Comparison of ENCODE assay signal across 19 cellular contexts in the genomic region with DNA sequence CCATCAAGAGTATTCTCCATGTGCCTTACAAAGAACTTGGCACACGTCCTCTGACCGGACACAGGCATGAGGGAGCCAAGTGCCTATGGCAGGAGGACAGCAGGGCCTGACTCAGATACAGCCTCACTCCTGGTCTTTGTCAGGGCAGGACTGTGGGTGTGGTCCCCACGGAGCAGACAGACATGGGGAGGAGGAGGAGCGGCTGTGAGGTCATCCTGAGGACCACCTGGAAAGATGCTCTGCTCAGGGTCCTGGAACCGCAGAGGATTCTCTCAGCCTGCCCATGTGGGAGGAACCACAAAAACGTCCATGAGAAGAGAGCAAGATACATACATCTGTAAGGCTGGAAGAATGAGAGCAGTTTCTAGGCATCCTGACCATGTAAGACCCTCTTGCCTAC.
A peak's percentile ranks its signal among the peaks of the same experiment; 100 is the strongest.
DNase-seq lines count a peak whose midpoint lies in the region; ATAC-seq, FAIRE-seq and TF ChIP-seq lines count a peak whose summit lies in the region.
"Had no signal": no experiment of that assay in that cellular context is flagged by ENCODE, and none has a peak within 500 bp of the region (broad histone marks: within the 10 kb centered on the region; RNA-seq: fewer than 3 reads in every experiment).

No MANE protein-coding gene starts in this region.

- H3K4me1 ChIP-seq in H9 (ENCODE audit: insufficient read depth, low read length) (no peaks in the 10 kb centered on the region), endodermal cell (ENCODE audit: control insufficient read depth, insufficient read depth, low read length) (no peaks in the 10 kb centered on the region), upper lobe of left lung (no peaks in the 10 kb centered on the region), HepG2 (ENCODE audit: insufficient read depth, low read length) (no peaks in the 10 kb centered on the region)

- no peak overlapping the region for H3K56ac ChIP-seq in H9 (ENCODE audit: insufficient read length, low read depth, low read length)

- TF ChIP-seq EP300 in upper lobe of left lung (IDR thresholded peaks at IDR 0.05) (no peak), HepG2 (IDR thresholded peaks at IDR 0.05; ENCODE audit: low read depth in 2 of 2, low read length in 2 of 2) (no peak), HepG2 (CRISPR knock-in tag; IDR thresholded peaks at IDR 0.05; ENCODE audit: borderline replicate concordance) (no peak)

- intact Hi-C loops in HepG2 (cut with micrococcal nuclease; ENCODE audit: unreplicated experiment): no loop called here

- no peak for ATAC-seq in upper lobe of left lung (ENCODE audit: low FRiP score in 2 of 2)
- ATAC-seq in HepG2: no peak
- ATAC-seq: CD8-positive, alpha-beta T cell; HCT116 had no signal

- H3K36me3 Mint-ChIP-seq in H9 (ENCODE audit: insufficient read depth in 1 of 3, low read depth in 3 of 3) (peaks cover 0 to 4% (median 0%) of the 10 kb centered on the region in 3 experiments; a peak in 2 of 7 replicates), endodermal cell (ENCODE audit: low read depth) (no peaks in the 10 kb centered on the region), osteocyte (ENCODE audit: unreplicated experiment) (no peaks in the 10 kb centered on the region)
- H3K36me3 Mint-ChIP-seq: CD14-positive monocyte; CD8-positive, alpha-beta T cell had no signal

- H3K4me3 Mint-ChIP-seq in H9 (no peak overlapping the region), endodermal cell (no peak overlapping the region), osteocyte (ENCODE audit: unreplicated experiment) (no peak overlapping the region)
- H3K4me3 Mint-ChIP-seq: CD14-positive monocyte; CD8-positive, alpha-beta T cell had no signal

- H2BK15ac ChIP-seq in H9 (ENCODE audit: low read depth, low read length): no peak overlapping the region

- H4K5ac ChIP-seq in H9 (ENCODE audit: insufficient read length, low read depth, low read length): no peak overlapping the region

- H3K9ac ChIP-seq in H9 (ENCODE audit: extremely low read depth, insufficient read length, low read length) (no peak overlapping the region), endodermal cell (ENCODE audit: extremely low read depth, low read length, poor library complexity, severe bottlenecking) (no peak overlapping the region), HepG2 (ENCODE audit: insufficient read depth, low read depth, low read length) (no peak overlapping the region)

- no peak overlapping the region for H3K4me3 ChIP-seq in endodermal cell (ENCODE audit: low read length)
- no peak overlapping the region for H3K4me3 ChIP-seq in upper lobe of left lung
- no peak overlapping the region for H3K4me3 ChIP-seq in HepG2 (replicated peaks in 1 of 3; ENCODE audit: insufficient read depth in 1 of 3, low read depth in 2 of 3, low read length in 3 of 3)

- H2AFZ ChIP-seq in H9 (ENCODE audit: low read length) (no peak overlapping the region), HepG2 (ENCODE audit: low read length) (no peak overlapping the region)

- H4K8ac ChIP-seq in H9 (replicated peaks; ENCODE audit: insufficient read length, low read depth, low read length): no peak overlapping the region

- H3K27ac ChIP-seq in H9 (ENCODE audit: insufficient read length, low read depth, low read length): no peak overlapping the region
- no peak overlapping the region for H3K27ac ChIP-seq in endodermal cell (ENCODE audit: low read depth, low read length)
- H3K27ac ChIP-seq in upper lobe of left lung: no peak overlapping the region
- no peak overlapping the region for H3K27ac ChIP-seq in HepG2 (ENCODE audit: extremely low read length, insufficient read depth, low read length)
- H3K27ac ChIP-seq: 22Rv1, HL-60 had no signal

- peak overlapping the region; percentile 24 for H3K18ac ChIP-seq in H9 (ENCODE audit: insufficient read length, low read depth, low read length)

- no peak overlapping the region for H3K27ac Mint-ChIP-seq in H9
- no peak overlapping the region for H3K27ac Mint-ChIP-seq in endodermal cell
- H3K27ac Mint-ChIP-seq in osteocyte (ENCODE audit: unreplicated experiment): no peak overlapping the region
- H3K27ac Mint-ChIP-seq: CD14-positive monocyte; CD8-positive, alpha-beta T cell had no signal

- H3K23me2 ChIP-seq in H9 (ENCODE audit: insufficient read length, low read depth, low read length, poor library complexity, severe bottlenecking): no peaks in the 10 kb centered on the region

- H3K79me2 ChIP-seq in H9 (ENCODE audit: insufficient read depth, low read length) (0 out of 2 replicates have a peak, but pooled peaks cover 1% of the 10 kb centered on the region), HepG2 (ENCODE audit: insufficient read depth, low read length) (no peaks in the 10 kb centered on the region)

- no peak overlapping the region for H2BK120ac ChIP-seq in H9 (ENCODE audit: low read depth, low read length, poor library complexity, severe bottlenecking)

- no peak overlapping the region for H3T11ph ChIP-seq in H9 (ENCODE audit: low read length)

- peak; percentile 8 for DNase-seq in activated CD4-positive, CD25-positive, alpha-beta regulatory T cell treated with anti-CD3 and anti-CD28 coated beads, Interleukin-2, amount 50 U/mL, for 72 hours
- no peak for DNase-seq in activated CD4-positive, CD25-positive, alpha-beta regulatory T cell (lab: John Stamatoyannopoulos, UW)
- DNase-seq in H9: peak; percentile 13
- DNase-seq in endodermal cell: peak; percentile 10
- DNase-seq in osteocyte (ENCODE audit: extremely low spot score, unreplicated experiment): peak; percentile 65
- DNase-seq in upper lobe of left lung: no peak
- DNase-seq in HepG2 (ENCODE audit: low spot score): no peak
- no peak for DNase-seq in GM19240 (ENCODE audit: insufficient read length, low spot score)
- DNase-seq: CD8-positive, alpha-beta T cell; COR-L47; DMS153; DND-41; GDM1 had no signal

- H3K27me3 ChIP-seq in H9 (ENCODE audit: insufficient read depth, low read length) (no peaks in the 10 kb centered on the region), endodermal cell (ENCODE audit: control insufficient read depth, insufficient read depth, low read length, poor library complexity, severe bottlenecking) (no peaks in the 10 kb centered on the region), upper lobe of left lung (no peaks in the 10 kb centered on the region), HepG2 (ENCODE audit: control insufficient read depth in 1 of 2, insufficient read depth in 2 of 2, low read length in 2 of 2) (no peaks in the 10 kb centered on the region; a peak in 1 of 5 replicates)

- H3K27me3 Mint-ChIP-seq in H9 (ENCODE audit: low read depth) (peaks cover 25% of the 10 kb centered on the region), endodermal cell (ENCODE audit: insufficient read depth) (no peaks in the 10 kb centered on the region), osteocyte (ENCODE audit: unreplicated experiment) (no peaks in the 10 kb centered on the region)

- no peak for TF ChIP-seq CTCF in H9 (conservative IDR thresholded peaks at IDR 0.05)
- no peak for TF ChIP-seq CTCF in endodermal cell (conservative IDR thresholded peaks at IDR 0.05)
- no peak for TF ChIP-seq CTCF in osteocyte (IDR thresholded peaks at IDR 0.05)
- TF ChIP-seq CTCF in upper lobe of left lung (IDR thresholded peaks at IDR 0.05): no peak
- TF ChIP-seq CTCF in HepG2 (CRISPR knock-in tag; IDR thresholded peaks at IDR 0.05): no peak

- H2BK12ac ChIP-seq in H9 (ENCODE audit: insufficient read length, low read depth, low read length): no peak overlapping the region

- H3K23ac ChIP-seq in H9 (ENCODE audit: insufficient read length, low read depth, low read length): no peak overlapping the region

- H2BK5ac ChIP-seq in H9 (ENCODE audit: insufficient read length, low read length): no peak overlapping the region

- TF ChIP-seq POLR2A in upper lobe of left lung (IDR thresholded peaks at IDR 0.05): no peak
- no peak for TF ChIP-seq POLR2A in HepG2 (IDR thresholded peaks at IDR 0.05; ENCODE audit: insufficient read depth in 1 of 2, low read depth in 2 of 2, low read length in 2 of 2)

- CTCF ChIA-PET in HepG2 (lab: Yijun Ruan, JAX; ENCODE audit: low intra/inter-chr PET ratio, low total read pairs): no interaction called here

- no peak for FAIRE-seq in HepG2 (lab: Jason Lieb, UNC)
- FAIRE-seq: D721Med, GM12892 had no signal

- H3K14ac ChIP-seq in H9 (ENCODE audit: insufficient read depth, low read length): no peak overlapping the region

- BruUV-seq in HepG2 (replicated peaks; lab: Mats Ljungman, UMichigan): no TSS peak

- no peak overlapping the region for H2AK5ac ChIP-seq in H9 (ENCODE audit: insufficient read length, low read length)

- H4K20me1 ChIP-seq in H9 (ENCODE audit: control insufficient read depth, insufficient read depth, insufficient read length): no peaks in the 10 kb centered on the region
- no peaks in the 10 kb centered on the region for H4K20me1 ChIP-seq in HepG2 (ENCODE audit: insufficient read depth, low read length)

- no peaks in the 10 kb centered on the region for H3K4me1 Mint-ChIP-seq in H9
- no peaks in the 10 kb centered on the region for H3K4me1 Mint-ChIP-seq in endodermal cell
- no peaks in the 10 kb centered on the region for H3K4me1 Mint-ChIP-seq in osteocyte (ENCODE audit: unreplicated experiment)
- H3K4me1 Mint-ChIP-seq: CD14-positive monocyte had no signal

- H3K36me3 ChIP-seq in endodermal cell (ENCODE audit: control insufficient read depth, insufficient read depth, low read length) (no peaks in the 10 kb centered on the region), upper lobe of left lung (no peaks in the 10 kb centered on the region), HepG2 (replicated peaks in 1 of 2; ENCODE audit: control insufficient read depth in 1 of 2, insufficient read depth in 2 of 2, low read length in 2 of 2) (no peaks in the 10 kb centered on the region)

- no peak overlapping the region for H3K4me2 ChIP-seq in H9 (ENCODE audit: insufficient read depth, insufficient read length, low read length)
- no peak overlapping the region for H3K4me2 ChIP-seq in HepG2 (ENCODE audit: low read depth, low read length)

- in situ Hi-C loops in HepG2 (cut with HindIII; ENCODE audit: extremely low pct_ligation_motif_present, low pct_unique_long_range_greater_than_20kb): no loop called here

- POLR2A ChIA-PET in HepG2 (lab: Yijun Ruan, JAX): no interaction called here

- H3K9me3 Mint-ChIP-seq in H9: peaks cover 7% of the 10 kb centered on the region in 2 experiments; a peak in 4 of 5 replicates
- H3K9me3 Mint-ChIP-seq in endodermal cell: peaks cover 10% of the 10 kb centered on the region
- H3K9me3 Mint-ChIP-seq in osteocyte (ENCODE audit: unreplicated experiment): peaks cover 10% of the 10 kb centered on the region
- H3K9me3 Mint-ChIP-seq: CD8-positive, alpha-beta T cell had no signal

- H3K9me3 ChIP-seq in H9 (ENCODE audit: control insufficient read depth, low read depth, low read length) (no peaks in the 10 kb centered on the region), endodermal cell (ENCODE audit: control insufficient read depth, low read length) (no peaks in the 10 kb centered on the region), upper lobe of left lung (no peaks in the 10 kb centered on the region), HepG2 (ENCODE audit: low read length) (no peaks in the 10 kb centered on the region)

- TF ChIP-seq RAD21 in HepG2 (CRISPR knock-in tag; IDR thresholded peaks at IDR 0.05): no peak

- no CpG with 5 or more reads among the region's 6 CpGs for WGBS in H9 (ENCODE audit: extremely low coverage, insufficient read length, low lambda C conversion rate)
- WGBS in endodermal cell (ENCODE audit: insufficient coverage in 1 of 2, insufficient read length in 1 of 2), 2 experiments: 87 to 89% methylated on average over 3 to 6 of the region's 6 CpGs
- 68 to 75% methylated on average over 6 of the region's 6 CpGs for WGBS in upper lobe of left lung, 2 donors
- WGBS in HepG2 (ENCODE audit: low lambda C conversion rate): 0% methylated on average over 3 of the region's 6 CpGs

- no peaks in the 10 kb centered on the region for H3K79me1 ChIP-seq in H9 (ENCODE audit: insufficient read depth, low read depth, low read length, poor library complexity, severe bottlenecking)

- no peak overlapping the region for H3K4ac ChIP-seq in H9 (ENCODE audit: low read depth, low read length)

- H4K91ac ChIP-seq in H9 (ENCODE audit: insufficient read length, low read depth, low read length): no peak overlapping the region

- no peak overlapping the region for H2BK20ac ChIP-seq in H9 (ENCODE audit: low read depth, low read length, poor library complexity, severe bottlenecking)

Comparison
In these comparisons a context has a peak if more than half of its experiments do, and no peak if none do; other contexts are left out.
1. DNase-seq: peak in activated CD4-positive, CD25-positive, alpha-beta regulatory T cell treated with anti-CD3 and anti-CD28 coated beads, Interleukin-2, amount 50 U/mL, for 72 hours (single experiment), H9 (single experiment), endodermal cell (single experiment) and osteocyte (single experiment); none in activated CD4-positive, CD25-positive, alpha-beta regulatory T cell (0 of 4), upper lobe of left lung (0 of 2), HepG2 (single experiment) and GM19240 (single experiment).